Comparison of ENCODE assay signal across 8 cellular contexts in genomic region chr5:132457371-132458225, GRCh38. TPM values are rescaled to one million over a fixed set of nuclear protein-coding genes. Genes with fewer than 3 reads are reported as not detected.
DNase-seq lines count a peak whose midpoint lies in the region; ATAC-seq and TF ChIP-seq lines count a peak whose summit lies in the region.

No MANE protein-coding gene starts in this region.

- peak overlapping the region in 10 of 12 donors; percentile 20 to 98 (median 58) for H3K27ac ChIP-seq in heart left ventricle
- H3K27ac ChIP-seq in tibial artery, result peak overlapping the region in 1 of 2 donors; percentile 14

- TF ChIP-seq CTCF in heart left ventricle (IDR thresholded peaks at IDR 0.05) (no peak), tibial artery (IDR thresholded peaks at IDR 0.05) (no peak)

- H3K4me3 ChIP-seq in heart left ventricle, result no peak overlapping the region
- no peak overlapping the region for H3K4me3 ChIP-seq in tibial artery

- peaks cover 59% of the 10 kb centered on the region for H3K36me3 Mint-ChIP-seq in activated CD8-positive, alpha-beta memory T cell treated with anti-CD3 and anti-CD28 coated beads, Interleukin-2, amount 10 ng/mL, durations not matched to agents 7 days and 5 days

- H3K9me3 Mint-ChIP-seq in activated CD8-positive, alpha-beta memory T cell treated with anti-CD3 and anti-CD28 coated beads, Interleukin-2, amount 10 ng/mL, durations not matched to agents 7 days and 5 days (ENCODE audit: low read depth), result no peaks in the 10 kb centered on the region

- intact Hi-C loops in heart left ventricle (cut with DNase I) (no loop called here), tibial artery (cut with DNase I; ENCODE audit: low total_unique reads) (no loop called here)

- H3K36me3 ChIP-seq in heart left ventricle (peaks cover 0 to 30% (median 7%) of the 10 kb centered on the region in 9 donors), tibial artery (peaks cover 0 to 10% (median 0%) of the 10 kb centered on the region in 3 donors)

- no peak for TF ChIP-seq POLR2A in heart left ventricle (IDR thresholded peaks at IDR 0.05)

- no peaks in the 10 kb centered on the region for H3K9me3 ChIP-seq in heart left ventricle
- H3K9me3 ChIP-seq in tibial artery, result no peaks in the 10 kb centered on the region

- H3K27ac Mint-ChIP-seq in activated CD8-positive, alpha-beta memory T cell treated with anti-CD3 and anti-CD28 coated beads, Interleukin-2, amount 10 ng/mL, durations not matched to agents 7 days and 5 days, result peak overlapping the region; percentile 99

- 81 to 85% (median 83%) methylated on average over 2 of the region's 2 CpGs for WGBS in heart left ventricle, 4 donors

- H3K27me3 ChIP-seq in heart left ventricle, result no peaks in the 10 kb centered on the region
- H3K27me3 ChIP-seq in tibial artery, result no peaks in the 10 kb centered on the region

- peak; percentile 10 for ATAC-seq in HG03095 (IDR thresholded peaks at IDR 0.05; ENCODE audit: unreplicated experiment)
- ATAC-seq in activated CD8-positive, alpha-beta memory T cell treated with anti-CD3 and anti-CD28 coated beads, Interleukin-2, amount 10 ng/mL, durations not matched to agents 7 days and 5 days, result peak; percentile 59
- ATAC-seq in heart left ventricle, result peak; percentile 21 to 65 (median 47)

- CTCF ChIA-PET in activated CD8-positive, alpha-beta memory T cell treated with anti-CD3 and anti-CD28 coated beads, Interleukin-2, amount 10 ng/mL, durations not matched to agents 7 days and 5 days (lab: Charles Lee), result interaction anchor here (0.9 to 8.0 kb wide), 16 partner anchors 9 to 71 kb away, joined by 3 to 131 read pairs (median 12); partner anchors contain the start of gene IRF1

- H3K4me1 ChIP-seq in heart left ventricle (peaks cover 14 to 100% (median 50%) of the 10 kb centered on the region in 12 donors), tibial artery (peaks cover 0 to 26% (median 9%) of the 10 kb centered on the region in 4 donors)

- no peaks in the 10 kb centered on the region for H3K27me3 Mint-ChIP-seq in activated CD8-positive, alpha-beta memory T cell treated with anti-CD3 and anti-CD28 coated beads, Interleukin-2, amount 10 ng/mL, durations not matched to agents 7 days and 5 days

- DNase-seq in Daoy (ENCODE audit: low read depth) (peak; percentile 67), heart left ventricle (no peak), tibial artery (peak; percentile 60 to 65), NCI-H1105 treated with DMSO at 0.1 percent for 48 hours (lab: John Stamatoyannopoulos, UW) (no peak), globus pallidus (ENCODE audit: low spot score) (no peak), T1000 (lab: John Stamatoyannopoulos, UW) (no peak)
- peak; percentile 79 for DNase-seq in activated CD8-positive, alpha-beta memory T cell treated with anti-CD3 and anti-CD28 coated beads, Interleukin-2, amount 10 ng/mL, durations not matched to agents 7 days and 5 days

- H3K4me3 Mint-ChIP-seq in activated CD8-positive, alpha-beta memory T cell treated with anti-CD3 and anti-CD28 coated beads, Interleukin-2, amount 10 ng/mL, durations not matched to agents 7 days and 5 days, result peak overlapping the region; percentile 8

- peaks cover 94% of the 10 kb centered on the region for H3K4me1 Mint-ChIP-seq in activated CD8-positive, alpha-beta memory T cell treated with anti-CD3 and anti-CD28 coated beads, Interleukin-2, amount 10 ng/mL, durations not matched to agents 7 days and 5 days

RNA-seq across cellular contexts. Expression of gene IRF1, which starts 33.0 kb away (rescaled TPM):
- 18.2 and 20.1 TPM in 2 replicates for total RNA-seq in Daoy (2014; rRNA removed; shearing (Covaris generic))
- 100 to 1,000 TPM; 205 to 223 TPM for total RNA-seq in activated CD8-positive, alpha-beta memory T cell treated with anti-CD3 and anti-CD28 coated beads, Interleukin-2, amount 10 ng/mL, durations not matched to agents 7 days and 5 days
- total RNA-seq in heart left ventricle, result 100 to 1,000 TPM in 1 of 9 donors, 10 to 100 TPM in 7, 1 to 10 TPM in 1; 9.2 to 190 (median 18.4) TPM
- 10 to 100 TPM in 1 of 2 donors, 1 to 10 TPM in 1; 7.5 to 12.2 TPM for polyA plus RNA-seq in heart left ventricle

Comparison
In these comparisons a context has a peak if more than half of its experiments do, and no peak if none do; other contexts are left out.
1. DNase-seq: peak in Daoy (single experiment), activated CD8-positive, alpha-beta memory T cell treated with anti-CD3 and anti-CD28 coated beads, Interleukin-2, amount 10 ng/mL, durations not matched to agents 7 days and 5 days (single experiment) and tibial artery (2 of 2); none in heart left ventricle (0 of 5), NCI-H1105 treated with DMSO at 0.1 percent for 48 hours (single experiment), globus pallidus (single experiment) and T1000 (single experiment).
2. Peak in every context shown above with its lines, with median percentiles within 50 percentile points of each other: ATAC-seq.